16 cellular contexts compared by ENCODE assay signal in genomic region chr3:119315600-119316312, GRCh38.
"Had no signal": no experiment of that assay in that cellular context is flagged by ENCODE, and none has a peak within 500 bp of the region (broad histone marks: within the 10 kb centered on the region; RNA-seq: fewer than 3 reads in every experiment).

No MANE protein-coding gene starts in this region.

- H3K27me3 ChIP-seq: brain microvascular endothelial cell, right atrium auricular region, spleen, uterus had no signal

- H3K9me3 Mint-ChIP-seq: activated CD4-positive, alpha-beta T cell treated with anti-CD3 and anti-CD28 coated beads, Interleukin-2, amount 10 ng/mL, durations not matched to agents 7 days and 5 days; activated naive CD8-positive, alpha-beta T cell treated with anti-CD3 and anti-CD28 coated beads for 36 hours; activated T-helper 1 cell treated with anti-CD3 and anti-CD28 coated beads, Interleukin-12 subunit alpha, Interleukin-12 subunit beta, Interleukin-2, Interleukin-4 antibody, amounts not matched to agents 30 ng/mL and 10 ng/mL and 1 ng/mL, durations not matched to agents 14 hours and 24 hours and 36 hours; nephron; T-helper 1 cell treated with Interleukin-12 subunit alpha and Interleukin-12 subunit beta and Interleukin-4 antibody, amounts not matched to agents 30 μg/mL and 1 μg/mL, for 36 hours had no signal

- H3K4me3 ChIP-seq: right atrium auricular region, spleen, uterus had no signal

- H3K27ac Mint-ChIP-seq: activated CD4-positive, alpha-beta T cell treated with anti-CD3 and anti-CD28 coated beads, Interleukin-2, amount 10 ng/mL, durations not matched to agents 7 days and 5 days; activated naive CD8-positive, alpha-beta T cell treated with anti-CD3 and anti-CD28 coated beads for 36 hours; activated T-helper 1 cell treated with anti-CD3 and anti-CD28 coated beads, Interleukin-12 subunit alpha, Interleukin-12 subunit beta, Interleukin-2, Interleukin-4 antibody, amounts not matched to agents 30 ng/mL and 10 ng/mL and 1 ng/mL, durations not matched to agents 14 hours and 24 hours and 36 hours; progenitor cell of endocrine pancreas; T-helper 1 cell treated with Interleukin-12 subunit alpha and Interleukin-12 subunit beta and Interleukin-4 antibody, amounts not matched to agents 30 μg/mL and 1 μg/mL, for 36 hours had no signal

- H3K9me3 ChIP-seq: right atrium auricular region, spleen, uterus had no signal

- H3K4me1 ChIP-seq: uterus had no signal

- H3K4me3 Mint-ChIP-seq: activated CD4-positive, alpha-beta T cell treated with anti-CD3 and anti-CD28 coated beads, Interleukin-2, amount 10 ng/mL, durations not matched to agents 7 days and 5 days; activated naive CD8-positive, alpha-beta T cell treated with anti-CD3 and anti-CD28 coated beads for 36 hours; activated T-helper 1 cell treated with anti-CD3 and anti-CD28 coated beads, Interleukin-12 subunit alpha, Interleukin-12 subunit beta, Interleukin-2, Interleukin-4 antibody, amounts not matched to agents 30 ng/mL and 10 ng/mL and 1 ng/mL, durations not matched to agents 14 hours and 24 hours and 36 hours; nephron; T-helper 1 cell treated with Interleukin-12 subunit alpha and Interleukin-12 subunit beta and Interleukin-4 antibody, amounts not matched to agents 30 μg/mL and 1 μg/mL, for 36 hours had no signal

- H3K36me3 ChIP-seq: uterus had no signal

- H3K27me3 Mint-ChIP-seq: activated naive CD8-positive, alpha-beta T cell treated with anti-CD3 and anti-CD28 coated beads for 36 hours; progenitor cell of endocrine pancreas had no signal

- DNase-seq: activated CD4-positive, alpha-beta T cell treated with anti-CD3 and anti-CD28 coated beads, Interleukin-2, amount 10 ng/mL, durations not matched to agents 7 days and 5 days; activated CD4-positive, CD25-positive, alpha-beta regulatory T cell; activated CD8-positive, alpha-beta memory T cell treated with anti-CD3 and anti-CD28 coated beads for 24 hours; activated naive CD8-positive, alpha-beta T cell treated with anti-CD3 and anti-CD28 coated beads for 36 hours; brain microvascular endothelial cell; effector memory CD4-positive, alpha-beta T cell; kidney glomerular epithelial cell; left ventricle myocardium superior; mesenchymal stem cell; spleen; uterus had no signal

- H3K27ac ChIP-seq: brain microvascular endothelial cell, right atrium auricular region, spleen, uterus had no signal
